15 cellular contexts compared by ENCODE assay signal in genomic region chr1:111462368-111463028, GRCh38. TPM values are rescaled to one million over a fixed set of nuclear protein-coding genes. Genes with fewer than 3 reads are reported as not detected.
"Had no signal": no experiment of that assay in that cellular context is flagged by ENCODE, and none has a peak within 500 bp of the region (broad histone marks: within the 10 kb centered on the region; RNA-seq: fewer than 3 reads in every experiment).

No MANE protein-coding gene starts in this region.

- H3K4me1 Mint-ChIP-seq: activated B cell treated with CpG ODN at 0.5 μM for 24 hours had no signal

- H3K9me3 ChIP-seq: body of pancreas, tibial artery, vagina had no signal

- H3K27me3 Mint-ChIP-seq: activated B cell treated with CpG ODN at 0.5 μM for 24 hours; activated CD4-positive, alpha-beta T cell treated with anti-CD3 and anti-CD28 coated beads, Interleukin-2, amount 10 ng/mL, durations not matched to agents 24 days and 14 days; activated naive CD4-positive, alpha-beta T cell treated with anti-CD3 and anti-CD28 coated beads, Interleukin-2, amount 10 ng/mL, durations not matched to agents 7 days and 5 days; natural killer cell treated with Interleukin-12 subunit alpha and Interleukin-12 subunit beta and Interleukin-15 and Interleukin-18, amount 100 ng/mL, for 72 hours had no signal

- H3K4me3 ChIP-seq: body of pancreas, lung, tibial artery, vagina had no signal

- H3K27ac Mint-ChIP-seq: activated B cell treated with CpG ODN at 0.5 μM for 24 hours; activated CD4-positive, alpha-beta T cell treated with anti-CD3 and anti-CD28 coated beads, Interleukin-2, amount 10 ng/mL, durations not matched to agents 24 days and 14 days; activated naive CD4-positive, alpha-beta T cell treated with anti-CD3 and anti-CD28 coated beads, Interleukin-2, amount 10 ng/mL, durations not matched to agents 7 days and 5 days; activated T-helper 1 cell treated with anti-CD3 and anti-CD28 coated beads, Interleukin-12 subunit alpha, Interleukin-12 subunit beta, Interleukin-2, Interleukin-4 antibody, amounts not matched to agents 30 ng/mL and 10 ng/mL and 1 ng/mL, durations not matched to agents 14 hours and 24 hours and 36 hours had no signal

- ATAC-seq: natural killer cell treated with Interleukin-12 subunit alpha and Interleukin-12 subunit beta and Interleukin-15 and Interleukin-18, amount 100 ng/mL, for 72 hours had no signal

- H3K4me1 ChIP-seq: tibial artery, vagina had no signal

- H3K27me3 ChIP-seq: body of pancreas, tibial artery, vagina had no signal

- H3K9me3 Mint-ChIP-seq: activated B cell treated with CpG ODN at 0.5 μM for 24 hours; activated naive CD4-positive, alpha-beta T cell treated with anti-CD3 and anti-CD28 coated beads, Interleukin-2, amount 10 ng/mL, durations not matched to agents 7 days and 5 days; activated T-helper 1 cell treated with anti-CD3 and anti-CD28 coated beads, Interleukin-12 subunit alpha, Interleukin-12 subunit beta, Interleukin-2, Interleukin-4 antibody, amounts not matched to agents 30 ng/mL and 10 ng/mL and 1 ng/mL, durations not matched to agents 14 hours and 24 hours and 36 hours; natural killer cell treated with Interleukin-12 subunit alpha and Interleukin-12 subunit beta and Interleukin-15 and Interleukin-18, amount 100 ng/mL, for 72 hours had no signal

- H3K4me3 Mint-ChIP-seq: activated B cell treated with CpG ODN at 0.5 μM for 24 hours; activated CD4-positive, alpha-beta T cell treated with anti-CD3 and anti-CD28 coated beads, Interleukin-2, amount 10 ng/mL, durations not matched to agents 24 days and 14 days; activated naive CD4-positive, alpha-beta T cell treated with anti-CD3 and anti-CD28 coated beads, Interleukin-2, amount 10 ng/mL, durations not matched to agents 7 days and 5 days; activated T-helper 1 cell treated with anti-CD3 and anti-CD28 coated beads, Interleukin-12 subunit alpha, Interleukin-12 subunit beta, Interleukin-2, Interleukin-4 antibody, amounts not matched to agents 30 ng/mL and 10 ng/mL and 1 ng/mL, durations not matched to agents 14 hours and 24 hours and 36 hours; natural killer cell treated with Interleukin-12 subunit alpha and Interleukin-12 subunit beta and Interleukin-15 and Interleukin-18, amount 100 ng/mL, for 72 hours had no signal

- H3K27ac ChIP-seq: tibial artery, vagina had no signal

- FAIRE-seq: small intestine had no signal

- DNase-seq: activated B cell treated with CpG ODN at 0.5 μM for 24 hours; activated CD4-positive, alpha-beta T cell treated with anti-CD3 and anti-CD28 coated beads, Interleukin-2, amount 10 ng/mL, durations not matched to agents 24 days and 14 days; activated naive CD4-positive, alpha-beta T cell treated with anti-CD3 and anti-CD28 coated beads, Interleukin-2, amount 10 ng/mL, durations not matched to agents 7 days and 5 days; central memory CD4-positive, alpha-beta T cell; dermis blood vessel endothelial cell; small intestine; T-helper 1 cell; tibial artery had no signal

RNA-seq across cellular contexts. Expression of gene ADORA3, which starts 40.9 kb away (rescaled TPM):
- total RNA-seq: activated B cell treated with CpG ODN at 0.5 μM for 24 hours; activated CD4-positive, alpha-beta T cell treated with anti-CD3 and anti-CD28 coated beads, Interleukin-2, amount 10 ng/mL, durations not matched to agents 24 days and 14 days; dermis blood vessel endothelial cell; fibroblast of villous mesenchyme; natural killer cell treated with Interleukin-12 subunit alpha and Interleukin-12 subunit beta and Interleukin-15 and Interleukin-18, amount 100 ng/mL, for 72 hours; osteoblast had no signal
